20 cellular contexts compared by ENCODE assay signal in genomic region chr18:48792611-48793368, GRCh38.
DNase-seq lines count a peak whose midpoint lies in the region; ATAC-seq, FAIRE-seq and TF ChIP-seq lines count a peak whose summit lies in the region.
"Had no signal": no experiment of that assay in that cellular context is flagged by ENCODE, and none has a peak within 500 bp of the region (broad histone marks: within the 10 kb centered on the region; RNA-seq: fewer than 3 reads in every experiment).

No MANE protein-coding gene starts in this region.

- TF ChIP-seq EP300 in HepG2 (IDR thresholded peaks at IDR 0.05; ENCODE audit: low read depth in 2 of 2, low read length in 2 of 2): no peak
- no peak for TF ChIP-seq EP300 in HepG2 (CRISPR knock-in tag; IDR thresholded peaks at IDR 0.05; ENCODE audit: borderline replicate concordance)

- no peak overlapping the region for H3K4me2 ChIP-seq in HepG2 (ENCODE audit: low read depth, low read length)
- H3K4me2 ChIP-seq: BLaER1, SK-N-SH had no signal

- no peak overlapping the region for H3K9ac ChIP-seq in HepG2 (ENCODE audit: insufficient read depth, low read depth, low read length)
- H3K9ac ChIP-seq: BLaER1, SK-N-SH had no signal

- H3K79me2 ChIP-seq in HepG2 (ENCODE audit: insufficient read depth, low read length): no peaks in the 10 kb centered on the region

- no TSS peak for BruUV-seq in HepG2 (replicated peaks; lab: Mats Ljungman, UMichigan)

- H3K36me3 ChIP-seq in HepG2 (replicated peaks in 1 of 2; ENCODE audit: control insufficient read depth in 1 of 2, insufficient read depth in 2 of 2, low read length in 2 of 2): peaks cover 2 to 35% of the 10 kb centered on the region in 2 experiments; a peak in 3 of 5 replicates
- H3K36me3 ChIP-seq: upper lobe of left lung had no signal

- no peaks in the 10 kb centered on the region for H3K9me3 ChIP-seq in HepG2 (ENCODE audit: low read length)
- H3K9me3 ChIP-seq: BLaER1, gastroesophageal sphincter, SK-N-SH, upper lobe of left lung had no signal

- no peak overlapping the region for H3K27ac Mint-ChIP-seq in WTC11
- H3K27ac Mint-ChIP-seq in stimulated activated memory B cell treated with anti-CD40 and anti-IgM and Interleukin-4, amounts not matched to agents 10 μg/mL and 1 μg/mL and 100 μg/mL, for 72 hours: peak overlapping the region; percentile 65
- H3K27ac Mint-ChIP-seq: activated T-helper 1 cell treated with anti-CD3 and anti-CD28 coated beads, Interleukin-12 subunit alpha, Interleukin-12 subunit beta, Interleukin-2, Interleukin-4 antibody, amounts not matched to agents 30 ng/mL and 10 ng/mL and 1 ng/mL, durations not matched to agents 14 hours and 24 hours and 36 hours; stimulated activated naive CD8-positive, alpha-beta T cell treated with anti-CD3 and anti-CD28 coated beads, Interleukin-15, amount 100 ng/mL, for 72 hours had no signal

- H3K27ac ChIP-seq in HepG2 (ENCODE audit: extremely low read length, insufficient read depth, low read length): no peak overlapping the region
- H3K27ac ChIP-seq: BLaER1, gastroesophageal sphincter, upper lobe of left lung had no signal

- WGBS in HepG2 (ENCODE audit: low lambda C conversion rate): 98% methylated on average over 4 of the region's 4 CpGs

- no peaks in the 10 kb centered on the region for H3K27me3 Mint-ChIP-seq in WTC11 (ENCODE audit: low read depth)
- no peaks in the 10 kb centered on the region for H3K27me3 Mint-ChIP-seq in stimulated activated memory B cell treated with anti-CD40 and anti-IgM and Interleukin-4, amounts not matched to agents 10 μg/mL and 1 μg/mL and 100 μg/mL, for 72 hours

- ATAC-seq in WTC11: no peak
- no peak for ATAC-seq in HepG2
- no peak for ATAC-seq in stimulated activated memory B cell treated with anti-CD40 and anti-IgM and Interleukin-4, amounts not matched to agents 10 μg/mL and 1 μg/mL and 100 μg/mL, for 72 hours
- no peak for ATAC-seq in GM18870 (IDR thresholded peaks at IDR 0.05; ENCODE audit: unreplicated experiment)
- ATAC-seq: activated CD4-positive, CD25-positive, alpha-beta regulatory T cell treated with anti-CD3 and anti-CD28 coated beads, Interleukin-2, amount 50 U/mL, for 24 hours; gastroesophageal sphincter; left colon; stimulated activated naive CD8-positive, alpha-beta T cell treated with anti-CD3 and anti-CD28 coated beads, Interleukin-15, amount 100 ng/mL, for 72 hours had no signal

- intact Hi-C loops in HepG2 (cut with micrococcal nuclease; ENCODE audit: unreplicated experiment): no loop called here

- in situ Hi-C loops in HepG2 (cut with HindIII; ENCODE audit: extremely low pct_ligation_motif_present, low pct_unique_long_range_greater_than_20kb): no loop called here

- no peak for TF ChIP-seq RAD21 in HepG2 (CRISPR knock-in tag; IDR thresholded peaks at IDR 0.05)

- DNase-seq in activated effector memory CD4-positive, alpha-beta T cell treated with anti-CD3 and anti-CD28 coated beads, Interleukin-2, amount 50 U/mL, for 16 hours: peak; percentile 59
- no peak for DNase-seq in activated effector memory CD4-positive, alpha-beta T cell treated with Interleukin-2 at 50 U/mL for 16 hours
- DNase-seq in WTC11 (ENCODE audit: low spot score): peak; percentile 5
- no peak for DNase-seq in HepG2 (ENCODE audit: low spot score)
- DNase-seq in NCI-H1417 treated with DMSO at 0.1 percent for 48 hours (lab: John Stamatoyannopoulos, UW): no peak
- DNase-seq in activated CD4-positive, CD25-positive, alpha-beta regulatory T cell treated with anti-CD3 and anti-CD28 coated beads, Interleukin-2, amount 50 U/mL, for 72 hours: no peak
- DNase-seq: SK-N-SH; stimulated activated naive CD8-positive, alpha-beta T cell treated with anti-CD3 and anti-CD28 coated beads, Interleukin-15, amount 100 ng/mL, for 72 hours had no signal

- TF ChIP-seq CTCF in WTC11 (IDR thresholded peaks at IDR 0.05): no peak
- TF ChIP-seq CTCF in HepG2 (CRISPR knock-in tag; IDR thresholded peaks at IDR 0.05): no peak

- no peaks in the 10 kb centered on the region for H3K36me3 Mint-ChIP-seq in WTC11
- H3K36me3 Mint-ChIP-seq in stimulated activated memory B cell treated with anti-CD40 and anti-IgM and Interleukin-4, amounts not matched to agents 10 μg/mL and 1 μg/mL and 100 μg/mL, for 72 hours: no peaks in the 10 kb centered on the region

- H4K20me1 ChIP-seq in HepG2 (ENCODE audit: insufficient read depth, low read length): no peaks in the 10 kb centered on the region
- H4K20me1 ChIP-seq: BLaER1 had no signal

- POLR2A ChIA-PET in WTC11 (lab: Charles Lee): no interaction called here
- POLR2A ChIA-PET in HepG2 (lab: Yijun Ruan, JAX): no interaction called here

- FAIRE-seq in HepG2 (lab: Jason Lieb, UNC): no peak
- FAIRE-seq: A204.1, H1, HTR-8/SVneo, RCC 7860 had no signal

- H3K9me3 Mint-ChIP-seq in WTC11: no peaks in the 10 kb centered on the region
- no peaks in the 10 kb centered on the region for H3K9me3 Mint-ChIP-seq in stimulated activated memory B cell treated with anti-CD40 and anti-IgM and Interleukin-4, amounts not matched to agents 10 μg/mL and 1 μg/mL and 100 μg/mL, for 72 hours
- H3K9me3 Mint-ChIP-seq: activated T-helper 1 cell treated with anti-CD3 and anti-CD28 coated beads, Interleukin-12 subunit alpha, Interleukin-12 subunit beta, Interleukin-2, Interleukin-4 antibody, amounts not matched to agents 30 ng/mL and 10 ng/mL and 1 ng/mL, durations not matched to agents 14 hours and 24 hours and 36 hours had no signal

- no peak overlapping the region for H3K4me3 ChIP-seq in HepG2 (replicated peaks in 1 of 3; ENCODE audit: insufficient read depth in 1 of 3, low read depth in 2 of 3, low read length in 3 of 3)
- H3K4me3 ChIP-seq: BLaER1, gastroesophageal sphincter, upper lobe of left lung had no signal

- CTCF ChIA-PET in WTC11 (lab: Charles Lee): no interaction called here
- CTCF ChIA-PET in HepG2 (lab: Yijun Ruan, JAX; ENCODE audit: low intra/inter-chr PET ratio, low total read pairs): no interaction called here

- H2AFZ ChIP-seq in HepG2 (ENCODE audit: low read length): no peak overlapping the region

- no peaks in the 10 kb centered on the region for H3K4me1 ChIP-seq in HepG2 (ENCODE audit: insufficient read depth, low read length)

- no peak overlapping the region for H3K4me3 Mint-ChIP-seq in WTC11
- no peak overlapping the region for H3K4me3 Mint-ChIP-seq in stimulated activated memory B cell treated with anti-CD40 and anti-IgM and Interleukin-4, amounts not matched to agents 10 μg/mL and 1 μg/mL and 100 μg/mL, for 72 hours
- H3K4me3 Mint-ChIP-seq: activated T-helper 1 cell treated with anti-CD3 and anti-CD28 coated beads, Interleukin-12 subunit alpha, Interleukin-12 subunit beta, Interleukin-2, Interleukin-4 antibody, amounts not matched to agents 30 ng/mL and 10 ng/mL and 1 ng/mL, durations not matched to agents 14 hours and 24 hours and 36 hours; stimulated activated naive CD8-positive, alpha-beta T cell treated with anti-CD3 and anti-CD28 coated beads, Interleukin-15, amount 100 ng/mL, for 72 hours had no signal

- no peaks in the 10 kb centered on the region for H3K27me3 ChIP-seq in HepG2 (ENCODE audit: control insufficient read depth in 1 of 2, insufficient read depth in 2 of 2, low read length in 2 of 2)
- H3K27me3 ChIP-seq: BLaER1, gastroesophageal sphincter, upper lobe of left lung had no signal

- no peaks in the 10 kb centered on the region for H3K4me1 Mint-ChIP-seq in WTC11
- peaks cover 23% of the 10 kb centered on the region for H3K4me1 Mint-ChIP-seq in stimulated activated memory B cell treated with anti-CD40 and anti-IgM and Interleukin-4, amounts not matched to agents 10 μg/mL and 1 μg/mL and 100 μg/mL, for 72 hours

- no peak for TF ChIP-seq POLR2A in HepG2 (IDR thresholded peaks at IDR 0.05; ENCODE audit: insufficient read depth in 1 of 2, low read depth in 2 of 2, low read length in 2 of 2)

TF ChIP-seq in WTC11, 78 proteins besides CTCF, POLR2A, EP300 and RAD21:
- TF ChIP-seq TP53 (CRISPR knock-in tag; IDR thresholded peaks at IDR 0.05) (no peak), SMAD4 (CRISPR knock-in tag; IDR thresholded peaks at IDR 0.05) (no peak)

TF ChIP-seq in HepG2, 621 proteins besides CTCF, POLR2A, EP300 and RAD21:
- TF ChIP-seq CSRNP1 (CRISPR knock-in tag; IDR thresholded peaks at IDR 0.05) (no peak), CEBPB (IDR thresholded peaks at IDR 0.05; ENCODE audit: borderline replicate concordance, low read depth, low read length) (peak; percentile 66; the same call in 1 of the 2 replicates), ZNF678 (CRISPR knock-in tag; IDR thresholded peaks at IDR 0.05) (no peak)
TF ChIP-seq in HepG2: peak in this region for 1.

Comparison
In these comparisons a context has a peak if more than half of its experiments do, and no peak if none do; other contexts are left out.
1. DNase-seq: peak in activated effector memory CD4-positive, alpha-beta T cell treated with anti-CD3 and anti-CD28 coated beads, Interleukin-2, amount 50 U/mL, for 16 hours (single experiment) and WTC11 (single experiment); none in activated effector memory CD4-positive, alpha-beta T cell treated with Interleukin-2 at 50 U/mL for 16 hours (single experiment), HepG2 (single experiment), NCI-H1417 treated with DMSO at 0.1 percent for 48 hours (single experiment) and activated CD4-positive, CD25-positive, alpha-beta regulatory T cell treated with anti-CD3 and anti-CD28 coated beads, Interleukin-2, amount 50 U/mL, for 72 hours (single experiment).